1 cellular context compared by ENCODE assay signal in genomic region chrX:47513034-47513696, GRCh38.
A peak's percentile ranks its signal among the peaks of the same experiment; 100 is the strongest.
TF ChIP-seq lines count a peak whose summit lies in the region.

No MANE protein-coding gene starts in this region.

TF ChIP-seq in H1, 55 proteins besides CTCF, POLR2A, EP300 and RAD21:
- TF ChIP-seq YY1 (IDR thresholded peaks at IDR 0.05; ENCODE audit: low read depth, low read length): 0 out of 2 replicates have a peak, but pooled peaks have one; percentile 13
TF ChIP-seq in H1: peak in this region for 1; not testable (repeated sequence) for 54.
